Comparison of ENCODE assay signal across 22 cellular contexts in the genomic region with DNA sequence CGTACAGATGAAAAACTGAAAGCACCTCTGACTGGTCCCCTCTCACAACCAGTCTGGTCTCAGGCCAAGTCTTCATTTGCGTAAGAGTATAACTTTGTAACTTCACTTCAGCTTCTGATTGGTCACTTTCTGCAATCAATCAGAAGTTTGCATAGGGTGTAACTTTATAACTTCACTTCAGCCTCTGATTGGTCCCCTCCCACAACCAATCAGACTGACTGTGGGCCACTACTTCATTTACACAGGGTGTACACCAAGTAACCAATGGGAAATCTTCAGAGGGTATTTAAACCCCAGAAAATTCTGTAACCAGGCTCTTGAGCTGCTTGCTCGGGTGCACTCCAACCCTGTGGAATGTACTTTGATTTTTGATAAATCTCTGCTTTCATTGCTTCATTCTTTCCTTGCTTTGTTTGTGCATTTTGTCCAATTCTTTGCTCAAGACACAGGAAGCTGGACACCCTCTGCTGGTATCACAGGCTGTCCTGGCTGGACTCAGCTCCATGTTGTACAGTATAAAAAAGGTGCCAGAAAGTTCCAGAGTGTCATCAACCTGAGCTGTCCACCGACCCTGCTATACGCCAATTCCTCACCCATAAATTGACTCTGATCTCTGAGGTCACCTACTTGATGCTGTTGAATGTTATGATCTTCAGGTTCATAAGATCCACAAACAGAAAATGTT.
DNase-seq lines count a peak whose midpoint lies in the region; ATAC-seq and TF ChIP-seq lines count a peak whose summit lies in the region.
"Had no signal": no experiment of that assay in that cellular context is flagged by ENCODE, and none has a peak within 500 bp of the region (broad histone marks: within the 10 kb centered on the region; RNA-seq: fewer than 3 reads in every experiment).

No MANE protein-coding gene starts in this region.

- H3K4me3 ChIP-seq in left lung = no peak overlapping the region
- peak overlapping the region in 2 of 4 donors; percentile 11 to 19 for H3K4me3 ChIP-seq in upper lobe of left lung
- H3K4me3 ChIP-seq in spleen = no peak overlapping the region
- H3K4me3 ChIP-seq: body of pancreas, PC-9, vagina had no signal

- WGBS in upper lobe of left lung, 2 donors = 66 to 73% methylated on average over 5 of the region's 5 CpGs
- WGBS in spleen, 5 donors = 87 to 94% (median 92%) methylated on average over 5 of the region's 5 CpGs

- TF ChIP-seq POLR2A in upper lobe of left lung (IDR thresholded peaks at IDR 0.05) (peak in 1 of 4 donors; percentile 51), spleen (IDR thresholded peaks at IDR 0.05) (no peak)

- H3K27me3 ChIP-seq in left lung = no peaks in the 10 kb centered on the region
- no peaks in the 10 kb centered on the region for H3K27me3 ChIP-seq in upper lobe of left lung
- no peaks in the 10 kb centered on the region for H3K27me3 ChIP-seq in spleen (replicated peaks in 1 of 7)
- H3K27me3 ChIP-seq: body of pancreas, vagina had no signal

- peaks cover 44% of the 10 kb centered on the region for H3K4me1 Mint-ChIP-seq in WTC11
- H3K4me1 Mint-ChIP-seq in activated T-cell treated with anti-CD3 and anti-CD28 coated beads, Interleukin-2, amount 50 U/mL, for 24 hours (ENCODE audit: low read depth) = no peaks in the 10 kb centered on the region
- H3K4me1 Mint-ChIP-seq: stimulated activated naive B cell treated with anti-CD40 and anti-IgM and Interleukin-4, amounts not matched to agents 10 μg/mL and 1 μg/mL and 100 μg/mL, for 72 hours had no signal

- H3K36me3 ChIP-seq in left lung (no peaks in the 10 kb centered on the region), upper lobe of left lung (no peaks in the 10 kb centered on the region), spleen (no peaks in the 10 kb centered on the region)
- H3K36me3 ChIP-seq: vagina had no signal

- no peak for TF ChIP-seq EP300 in upper lobe of left lung (IDR thresholded peaks at IDR 0.05)

- no peaks in the 10 kb centered on the region for H3K27me3 Mint-ChIP-seq in WTC11 (ENCODE audit: low read depth)
- peaks cover 10% of the 10 kb centered on the region for H3K27me3 Mint-ChIP-seq in activated T-cell treated with anti-CD3 and anti-CD28 coated beads, Interleukin-2, amount 50 U/mL, for 24 hours

- H3K4me1 ChIP-seq in left lung (no peaks in the 10 kb centered on the region), upper lobe of left lung (peaks cover 0 to 9% (median 5%) of the 10 kb centered on the region in 4 donors), spleen (no peaks in the 10 kb centered on the region)
- H3K4me1 ChIP-seq: vagina had no signal

- H3K4me3 Mint-ChIP-seq in WTC11 = no peak overlapping the region
- no peak overlapping the region for H3K4me3 Mint-ChIP-seq in activated T-cell treated with anti-CD3 and anti-CD28 coated beads, Interleukin-2, amount 50 U/mL, for 24 hours
- H3K4me3 Mint-ChIP-seq: stimulated activated naive B cell treated with anti-CD40 and anti-IgM and Interleukin-4, amounts not matched to agents 10 μg/mL and 1 μg/mL and 100 μg/mL, for 72 hours had no signal

- DNase-seq in DMS 273 (lab: John Stamatoyannopoulos, UW; ENCODE audit: unreplicated experiment) (peak; percentile 52), DMS 273 treated with DMSO at 0.1 percent for 48 hours (lab: John Stamatoyannopoulos, UW) (no peak), WTC11 (ENCODE audit: low spot score) (no peak), left lung (no peak), upper lobe of left lung (peak in 1 of 2 donors; percentile 80), spleen (no peak)
- DNase-seq in activated T-cell treated with anti-CD3 and anti-CD28 coated beads, Interleukin-2, amount 50 U/mL, for 24 hours = no peak
- DNase-seq: activated CD4-positive, alpha-beta T cell treated with anti-CD3 and anti-CD28 coated beads for 4 hours; activated CD8-positive, alpha-beta memory T cell treated with anti-CD3 and anti-CD28 coated beads for 24 hours; activated T-cell treated with anti-CD3 and anti-CD28 coated beads, Interleukin-2, amount 50 U/mL, for 1 hour; body of pancreas; GOT3; NCI-H1436; PC-9; stimulated activated CD4-positive, alpha-beta T cell treated with anti-CD3 and anti-CD28 coated beads, Interleukin-15, amount 100 ng/mL, for 24 hours; stimulated activated naive B cell treated with anti-CD40 and anti-IgM and Interleukin-4, amounts not matched to agents 10 μg/mL and 1 μg/mL and 100 μg/mL, for 72 hours; T-helper 2 cell had no signal

- H3K27ac Mint-ChIP-seq in WTC11 = peak overlapping the region; percentile 71; the same call in 1 of the 2 replicates
- no peak overlapping the region for H3K27ac Mint-ChIP-seq in activated T-cell treated with anti-CD3 and anti-CD28 coated beads, Interleukin-2, amount 50 U/mL, for 24 hours
- H3K27ac Mint-ChIP-seq: stimulated activated naive B cell treated with anti-CD40 and anti-IgM and Interleukin-4, amounts not matched to agents 10 μg/mL and 1 μg/mL and 100 μg/mL, for 72 hours had no signal

- no peaks in the 10 kb centered on the region for H3K9me3 ChIP-seq in left lung
- no peaks in the 10 kb centered on the region for H3K9me3 ChIP-seq in upper lobe of left lung
- H3K9me3 ChIP-seq in spleen = no peaks in the 10 kb centered on the region
- H3K9me3 ChIP-seq: body of pancreas, vagina had no signal

- ATAC-seq in WTC11 (0 out of 2 replicates have a peak, but pooled peaks have one; percentile 24), left lung (peak; percentile 89), upper lobe of left lung (ENCODE audit: low FRiP score in 2 of 2) (peak; percentile 29 to 85)
- ATAC-seq in activated CD4-positive, CD25-positive, alpha-beta regulatory T cell treated with anti-CD3 and anti-CD28 coated beads, Interleukin-2, amount 50 U/mL, for 24 hours = no peak
- ATAC-seq: body of pancreas; Right ventricle myocardium inferior; stimulated activated naive B cell treated with anti-CD40 and anti-IgM and Interleukin-4, amounts not matched to agents 10 μg/mL and 1 μg/mL and 100 μg/mL, for 72 hours had no signal

- no peaks in the 10 kb centered on the region for H3K36me3 Mint-ChIP-seq in WTC11
- H3K36me3 Mint-ChIP-seq in activated T-cell treated with anti-CD3 and anti-CD28 coated beads, Interleukin-2, amount 50 U/mL, for 24 hours (ENCODE audit: low read depth) = no peaks in the 10 kb centered on the region
- H3K36me3 Mint-ChIP-seq: stimulated activated naive B cell treated with anti-CD40 and anti-IgM and Interleukin-4, amounts not matched to agents 10 μg/mL and 1 μg/mL and 100 μg/mL, for 72 hours had no signal

- intact Hi-C loops in left lung (cut with DNase I) (no loop called here), spleen (cut with DNase I; ENCODE audit: low total_unique reads) (no loop called here)

- H3K9me3 Mint-ChIP-seq in WTC11 = peaks cover 4% of the 10 kb centered on the region; the same call in 1 of the 2 replicates
- no peaks in the 10 kb centered on the region for H3K9me3 Mint-ChIP-seq in activated T-cell treated with anti-CD3 and anti-CD28 coated beads, Interleukin-2, amount 50 U/mL, for 24 hours
- H3K9me3 Mint-ChIP-seq: stimulated activated naive B cell treated with anti-CD40 and anti-IgM and Interleukin-4, amounts not matched to agents 10 μg/mL and 1 μg/mL and 100 μg/mL, for 72 hours had no signal

- peak overlapping the region in 1 of 2 donors; percentile 13 for H3K27ac ChIP-seq in left lung
- peak overlapping the region in 3 of 4 donors; percentile 1 to 59 (median 6) for H3K27ac ChIP-seq in upper lobe of left lung
- no peak overlapping the region for H3K27ac ChIP-seq in spleen
- H3K27ac ChIP-seq: 22Rv1, body of pancreas, HL-60, PC-9, vagina had no signal

- no peak for TF ChIP-seq CTCF in WTC11 (IDR thresholded peaks at IDR 0.05)
- TF ChIP-seq CTCF in left lung (IDR thresholded peaks at IDR 0.05) = no peak
- TF ChIP-seq CTCF in upper lobe of left lung (IDR thresholded peaks at IDR 0.05) = no peak
- no peak for TF ChIP-seq CTCF in spleen (IDR thresholded peaks at IDR 0.05 in 8 of 11, conservative IDR thresholded peaks at IDR 0.05 in 3 of 11)

- CTCF ChIA-PET in WTC11 (lab: Charles Lee) = interaction anchor here (0.7 to 1.9 kb wide), 5 partner anchors 16 to 125 kb away, joined by 3 to 9 read pairs (median 3); no protein-coding TSS in a partner anchor

- POLR2A ChIA-PET in WTC11 (lab: Charles Lee) = interaction anchor here (0.8 kb wide), 1 partner anchor 28 kb away, joined by 3 read pairs; no protein-coding TSS in a partner anchor

TF ChIP-seq in WTC11, 78 proteins besides CTCF, POLR2A, EP300 and RAD21:
- TF ChIP-seq, protein P1, sequence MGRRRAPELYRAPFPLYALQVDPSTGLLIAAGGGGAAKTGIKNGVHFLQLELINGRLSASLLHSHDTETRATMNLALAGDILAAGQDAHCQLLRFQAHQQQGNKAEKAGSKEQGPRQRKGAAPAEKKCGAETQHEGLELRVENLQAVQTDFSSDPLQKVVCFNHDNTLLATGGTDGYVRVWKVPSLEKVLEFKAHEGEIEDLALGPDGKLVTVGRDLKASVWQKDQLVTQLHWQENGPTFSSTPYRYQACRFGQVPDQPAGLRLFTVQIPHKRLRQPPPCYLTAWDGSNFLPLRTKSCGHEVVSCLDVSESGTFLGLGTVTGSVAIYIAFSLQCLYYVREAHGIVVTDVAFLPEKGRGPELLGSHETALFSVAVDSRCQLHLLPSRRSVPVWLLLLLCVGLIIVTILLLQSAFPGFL (CRISPR knock-in tag; IDR thresholded peaks at IDR 0.05; ENCODE audit: borderline replicate concordance) = no peak
- no peak for TF ChIP-seq SP1 (CRISPR knock-in tag; conservative IDR thresholded peaks at IDR 0.05)

Comparison
In these comparisons a context has a peak if more than half of its experiments do, and no peak if none do; other contexts are left out.
1. ATAC-seq: peak in WTC11 (single experiment), left lung (single experiment) and upper lobe of left lung (2 of 2); none in activated CD4-positive, CD25-positive, alpha-beta regulatory T cell treated with anti-CD3 and anti-CD28 coated beads, Interleukin-2, amount 50 U/mL, for 24 hours (0 of 2).
2. H3K27ac ChIP-seq: peak in upper lobe of left lung (3 of 4); none in spleen (0 of 8).